ENCODE assay signal across 23 cellular contexts in the genomic region with DNA sequence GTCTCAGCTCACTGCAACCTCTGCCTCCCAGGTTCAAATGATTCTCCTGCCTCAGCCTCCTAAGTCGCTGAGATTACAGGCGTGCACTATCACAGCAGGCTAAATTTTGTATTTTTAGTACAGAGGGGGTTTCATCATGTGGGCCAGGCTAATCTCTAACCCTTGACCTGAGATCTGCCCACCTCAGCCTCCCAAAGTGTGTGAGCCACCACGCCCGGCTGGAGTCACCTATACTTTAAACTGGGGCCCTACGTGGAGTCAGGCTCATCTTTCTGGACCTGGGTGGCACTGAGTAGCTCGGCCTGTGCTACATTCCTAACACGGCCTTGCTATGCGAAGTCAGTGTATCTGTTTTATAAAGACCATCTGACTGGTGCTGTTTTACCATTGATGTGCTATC. TPM values are rescaled to one million over a fixed set of nuclear protein-coding genes. Genes with fewer than 3 reads are reported as not detected.
"Had no signal": no experiment of that assay in that cellular context is flagged by ENCODE, and none has a peak within 500 bp of the region (broad histone marks: within the 10 kb centered on the region; RNA-seq: fewer than 3 reads in every experiment).

No MANE protein-coding gene starts in this region.

- H3K27me3 Mint-ChIP-seq: naive thymus-derived CD8-positive, alpha-beta T cell; stimulated activated naive B cell treated with anti-CD40 and anti-IgM and Interleukin-4, amounts not matched to agents 10 μg/mL and 1 μg/mL and 100 μg/mL, for 72 hours; type B pancreatic cell had no signal

- H3K9me3 Mint-ChIP-seq: naive thymus-derived CD8-positive, alpha-beta T cell; stimulated activated naive B cell treated with anti-CD40 and anti-IgM and Interleukin-4, amounts not matched to agents 10 μg/mL and 1 μg/mL and 100 μg/mL, for 72 hours; type B pancreatic cell had no signal

- H3K4me3 ChIP-seq: dorsolateral prefrontal cortex, heart right ventricle, mucosa of descending colon, psoas muscle had no signal

- H3K4me1 ChIP-seq: heart right ventricle, psoas muscle had no signal

- H3K27ac Mint-ChIP-seq: stimulated activated naive B cell treated with anti-CD40 and anti-IgM and Interleukin-4, amounts not matched to agents 10 μg/mL and 1 μg/mL and 100 μg/mL, for 72 hours; type B pancreatic cell had no signal

- FAIRE-seq: frontal cortex, urothelium cell line had no signal

- H3K27ac ChIP-seq: dorsolateral prefrontal cortex, heart right ventricle, neutrophil, psoas muscle had no signal

- H3K36me3 ChIP-seq: heart right ventricle, neutrophil had no signal

- H3K4me3 Mint-ChIP-seq: naive thymus-derived CD8-positive, alpha-beta T cell; stimulated activated naive B cell treated with anti-CD40 and anti-IgM and Interleukin-4, amounts not matched to agents 10 μg/mL and 1 μg/mL and 100 μg/mL, for 72 hours; type B pancreatic cell had no signal

- H3K9me3 ChIP-seq: heart right ventricle, mucosa of descending colon, neutrophil, psoas muscle had no signal

- H3K36me3 Mint-ChIP-seq: type B pancreatic cell had no signal

- ATAC-seq: esophagus mucosa; heart right ventricle; mucosa of descending colon; naive thymus-derived CD8-positive, alpha-beta T cell; psoas muscle; sciatic nerve; stimulated activated naive B cell treated with anti-CD40 and anti-IgM and Interleukin-4, amounts not matched to agents 10 μg/mL and 1 μg/mL and 100 μg/mL, for 72 hours had no signal

- DNase-seq: cortex of kidney; dorsolateral prefrontal cortex; effector CD8-positive, alpha-beta T cell; heart right ventricle; islet precursor cell; mammary epithelial cell; mucosa of descending colon; naive thymus-derived CD8-positive, alpha-beta T cell; psoas muscle; retina; stimulated activated CD4-positive, alpha-beta T cell treated with anti-CD3 and anti-CD28 coated beads, Interleukin-2, amount 100 ng/mL, for 24 hours; stimulated activated CD4-positive, alpha-beta T cell treated with anti-CD3 and anti-CD28 coated beads, Interleukin-4, amount 100 ng/mL, for 4 hours; stimulated activated naive B cell treated with anti-CD40 and anti-IgM and Interleukin-4, amounts not matched to agents 10 μg/mL and 1 μg/mL and 100 μg/mL, for 72 hours had no signal

- H3K27me3 ChIP-seq: dorsolateral prefrontal cortex, heart right ventricle, neutrophil had no signal

RNA-seq across cellular contexts. Expression of a gene that starts 5.8 kb away (rescaled TPM):
- total RNA-seq: fibroblast of lung, frontal cortex, glomerular endothelial cell, mammary epithelial cell, osteoblast had no signal
- polyA plus RNA-seq: fibroblast of lung, mammary epithelial cell, neural cell had no signal
